ENCODE assay signal across 1 cellular context in the genomic region with DNA sequence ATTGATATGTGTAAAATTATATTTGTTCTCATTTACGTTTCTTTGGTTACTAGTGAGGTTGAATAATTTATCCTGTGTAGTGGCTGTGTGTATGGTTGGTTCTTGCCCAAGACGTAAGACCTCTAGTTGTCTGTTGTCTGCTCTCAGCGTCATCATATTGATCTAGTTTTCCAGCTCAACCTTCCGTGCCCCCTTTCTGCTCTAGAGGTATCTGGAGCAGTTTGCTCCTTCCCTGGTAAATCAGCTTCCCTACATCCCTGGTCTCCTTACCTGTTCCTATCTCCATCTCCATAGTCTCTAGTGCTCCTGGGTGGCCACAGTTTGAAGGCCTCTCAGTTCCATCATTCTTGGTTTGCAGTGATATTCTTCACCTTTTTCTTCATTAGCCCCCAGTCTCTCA.
TF ChIP-seq lines count a peak whose summit lies in the region.

No MANE protein-coding gene starts in this region.

TF ChIP-seq in endothelial cell of umbilical vein, 7 proteins besides CTCF, POLR2A, EP300 and RAD21:
- TF ChIP-seq MYC (IDR thresholded peaks at IDR 0.05; ENCODE audit: low read depth, low read length) = no peak
- TF ChIP-seq GATA2 (IDR thresholded peaks at IDR 0.05; ENCODE audit: insufficient read depth, insufficient read length, low read depth, low read length) = no peak
- TF ChIP-seq EZH2 (IDR thresholded peaks at IDR 0.05; ENCODE audit: borderline replicate concordance, low read depth, low read length, severe bottlenecking) = no peak
- TF ChIP-seq FOS (IDR thresholded peaks at IDR 0.05; ENCODE audit: borderline replicate concordance, insufficient read depth, low read length) = no peak
